ENCODE assay signal across 14 cellular contexts in the genomic region with DNA sequence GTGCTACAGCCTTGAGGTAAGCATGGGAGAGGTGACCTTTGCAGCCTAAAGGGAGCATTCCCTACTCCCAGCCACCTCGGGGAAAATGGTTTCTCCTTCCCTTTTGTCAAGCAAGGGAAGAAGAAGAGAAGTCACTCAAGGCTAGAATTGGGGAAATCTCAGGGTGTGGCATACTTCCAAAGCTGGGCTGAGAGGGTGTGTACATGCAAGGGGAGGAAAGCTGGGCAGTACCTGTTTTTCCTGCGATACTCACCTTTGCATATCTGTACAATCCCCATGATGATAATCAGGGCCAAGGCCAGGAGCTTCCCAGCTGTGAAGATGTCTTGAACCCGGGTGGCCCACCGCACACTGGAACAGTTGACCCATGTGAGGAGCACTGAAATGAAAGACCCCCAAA. TPM values are rescaled to one million over a fixed set of nuclear protein-coding genes. Genes with fewer than 3 reads are reported as not detected.
A peak's percentile ranks its signal among the peaks of the same experiment; 100 is the strongest.
DNase-seq lines count a peak whose midpoint lies in the region; ATAC-seq and TF ChIP-seq lines count a peak whose summit lies in the region.
"Had no signal": no experiment of that assay in that cellular context is flagged by ENCODE, and none has a peak within 500 bp of the region (broad histone marks: within the 10 kb centered on the region; RNA-seq: fewer than 3 reads in every experiment).

No MANE protein-coding gene starts in this region.

- H3K27ac ChIP-seq in right atrium auricular region: peak overlapping the region; percentile 61 to 87
- peak overlapping the region; percentile 16 to 69 for H3K27ac ChIP-seq in esophagus (ENCODE audit: low read depth in 2 of 2, low read length in 1 of 2)
- H3K27ac ChIP-seq in parathyroid adenoma: peak overlapping the region; percentile 70
- H3K27ac ChIP-seq in uterus: peak overlapping the region; percentile 96

- peaks cover 0 to 41% of the 10 kb centered on the region in 2 donors for H3K4me1 ChIP-seq in right atrium auricular region
- H3K4me1 ChIP-seq in esophagus (ENCODE audit: control insufficient read depth in 2 of 2, insufficient read depth in 2 of 2, low read length in 1 of 2): peaks cover 12% of the 10 kb centered on the region in 2 donors
- H3K4me1 ChIP-seq in parathyroid adenoma: peaks cover 40% of the 10 kb centered on the region
- H3K4me1 ChIP-seq in uterus: peaks cover 12% of the 10 kb centered on the region in 2 donors

- no peak overlapping the region for H2AFZ ChIP-seq in parathyroid adenoma

- TF ChIP-seq POLR2A in uterus (IDR thresholded peaks at IDR 0.05): no peak

- WGBS in esophagus, 2 donors: 57 to 66% methylated on average over 4 of the region's 4 CpGs

- H3K4me3 ChIP-seq in right atrium auricular region (no peak overlapping the region), esophagus (ENCODE audit: low read depth in 1 of 2, low read length in 2 of 2) (no peak overlapping the region), parathyroid adenoma (ENCODE audit: low read depth, low read length) (no peak overlapping the region), uterus (no peak overlapping the region)

- TF ChIP-seq CTCF in right atrium auricular region (IDR thresholded peaks at IDR 0.05): no peak
- no peak for TF ChIP-seq CTCF in parathyroid adenoma (IDR thresholded peaks at IDR 0.05)
- TF ChIP-seq CTCF in uterus (IDR thresholded peaks at IDR 0.05): no peak
- TF ChIP-seq CTCF in GM13977 (IDR thresholded peaks at IDR 0.05; ENCODE audit: extremely low read depth, insufficient read depth, missing control alignments): no peak

- ATAC-seq in Right ventricle myocardium inferior: no peak

- no peak for DNase-seq in right atrium auricular region (ENCODE audit: low spot score)
- no peak for DNase-seq in Right ventricle myocardium inferior (ENCODE audit: missing footprints)
- no peak for DNase-seq in uterus
- DNase-seq in NCI-H2196 (lab: John Stamatoyannopoulos, UW; ENCODE audit: unreplicated experiment): no peak
- DNase-seq in cortex of kidney (lab: John Stamatoyannopoulos, UW): no peak
- DNase-seq in GM13977 (ENCODE audit: low spot score): no peak
- DNase-seq: AML-193; CD4-positive, CD25-positive, alpha-beta regulatory T cell; NCI-H1436; NCI-H524 had no signal

- no peaks in the 10 kb centered on the region for H3K27me3 ChIP-seq in right atrium auricular region
- H3K27me3 ChIP-seq in esophagus (ENCODE audit: control insufficient read depth in 1 of 2, insufficient read depth in 2 of 2, low read length in 2 of 2): no peaks in the 10 kb centered on the region
- H3K27me3 ChIP-seq in parathyroid adenoma (ENCODE audit: control insufficient read depth, insufficient read depth, low read length): no peaks in the 10 kb centered on the region
- H3K27me3 ChIP-seq in uterus: no peaks in the 10 kb centered on the region

- intact Hi-C loops in Right ventricle myocardium inferior (cut with DNase I) (no loop called here), uterus (cut with DNase I; ENCODE audit: low total_unique reads) (no loop called here)

- peaks cover 16% of the 10 kb centered on the region for H3K79me2 ChIP-seq in parathyroid adenoma

- H3K36me3 ChIP-seq in right atrium auricular region (peaks cover 18% of the 10 kb centered on the region), esophagus (ENCODE audit: control insufficient read depth in 2 of 2, insufficient read depth in 2 of 2, low read length in 1 of 2) (peaks cover 4 to 11% of the 10 kb centered on the region in 2 donors), parathyroid adenoma (ENCODE audit: control insufficient read depth, insufficient read depth, low read length) (no peaks in the 10 kb centered on the region), uterus (no peaks in the 10 kb centered on the region)

- in situ Hi-C loops in GM13977 (cut with MboI; ENCODE audit: low pct_unique_long_range_greater_than_20kb, low sequenced_read_pairs, unreplicated experiment): no loop called here

- H3K9me3 ChIP-seq in right atrium auricular region (no peaks in the 10 kb centered on the region), esophagus (ENCODE audit: control insufficient read depth in 2 of 2, insufficient read depth in 1 of 2, low read depth in 1 of 2, low read length in 1 of 2) (no peaks in the 10 kb centered on the region), parathyroid adenoma (ENCODE audit: control insufficient read depth, low read length) (no peaks in the 10 kb centered on the region), uterus (no peaks in the 10 kb centered on the region)

- H3K4me2 ChIP-seq in parathyroid adenoma (ENCODE audit: low read length): no peak overlapping the region

- no peak overlapping the region for H3K9ac ChIP-seq in parathyroid adenoma

RNA-seq across cellular contexts. Expression of a gene that starts 23.8 kb away (rescaled TPM):
- not detected for total RNA-seq in right atrium auricular region
- total RNA-seq in Right ventricle myocardium inferior: not detected
- polyA plus RNA-seq in esophagus: under 1 TPM in 1 of 2 donors, not detected in 1; 0.02 TPM
- total RNA-seq in uterus: not detected
- total RNA-seq: CD4-positive, CD25-positive, alpha-beta regulatory T cell; H4; HFFc6 had no signal

RNA-seq across cellular contexts. Expression of a gene that starts 38.0 kb away (rescaled TPM):
- total RNA-seq in right atrium auricular region: not detected
- total RNA-seq in Right ventricle myocardium inferior: not detected
- under 1 TPM in 1 of 2 donors, not detected in 1; 0.01 TPM for polyA plus RNA-seq in esophagus
- not detected for total RNA-seq in uterus
- total RNA-seq: CD4-positive, CD25-positive, alpha-beta regulatory T cell; H4; HFFc6 had no signal

RNA-seq across cellular contexts. Expression of a gene that starts 40.6 kb away (rescaled TPM):
- total RNA-seq in right atrium auricular region: 10 to 100 TPM; 11.9 to 23.7 TPM
- 11.5 TPM for total RNA-seq in Right ventricle myocardium inferior
- polyA plus RNA-seq in esophagus: 10 to 100 TPM; 27.5 to 33.4 TPM
- 100 to 1,000 TPM in 1 of 4 donors, 10 to 100 TPM in 3; 15.9 to 152 (median 49.3) TPM for total RNA-seq in uterus
- total RNA-seq: CD4-positive, CD25-positive, alpha-beta regulatory T cell had no signal

RNA-seq across cellular contexts. Expression of a gene that starts 47.5 kb away (rescaled TPM):
- total RNA-seq in right atrium auricular region (10 to 100 TPM; 13.5 to 23.7 TPM), Right ventricle myocardium inferior (22.4 TPM), uterus (10 to 100 TPM; 12.3 to 41.6 (median 26.7) TPM)
- polyA plus RNA-seq in esophagus: 10 to 100 TPM; 14.9 to 38.4 TPM

RNA-seq across cellular contexts. Expression of a gene that starts 47.9 kb away (rescaled TPM):
- total RNA-seq in right atrium auricular region (10 to 100 TPM; 53.9 to 55.3 TPM), Right ventricle myocardium inferior (73.9 TPM), uterus (100 to 1,000 TPM in 2 of 4 donors, 10 to 100 TPM in 2; 52.3 to 194 (median 77.1) TPM)
- 100 to 1,000 TPM in 1 of 2 donors, 10 to 100 TPM in 1; 70.5 to 136 TPM for polyA plus RNA-seq in esophagus

Comparison
In these comparisons a context has a peak if more than half of its experiments do, and no peak if none do; other contexts are left out.
1. H3K27ac ChIP-seq: peak in every context shown above with its lines; median percentile 96 in uterus; 74 in right atrium auricular region; 70 in parathyroid adenoma; 42 in esophagus.